In genomic region chr7:93189235-93189634, GRCh38 we compare ENCODE assay signal across 1 cellular context.
A peak's percentile ranks its signal among the peaks of the same experiment; 100 is the strongest.
TF ChIP-seq lines count a peak whose summit lies in the region.

No MANE protein-coding gene starts in this region.

TF ChIP-seq in HepG2, 621 proteins besides CTCF, POLR2A, EP300 and RAD21:
- TF ChIP-seq ZFY (CRISPR knock-in tag; IDR thresholded peaks at IDR 0.05) (no peak), CBX1 (IDR thresholded peaks at IDR 0.05; ENCODE audit: low read depth) (no peak), ZNF576 (CRISPR knock-in tag; IDR thresholded peaks at IDR 0.05) (no peak), GTF2F1 (IDR thresholded peaks at IDR 0.05; ENCODE audit: low read length) (no peak), JUNB (CRISPR knock-in tag; IDR thresholded peaks at IDR 0.05; ENCODE audit: borderline replicate concordance) (no peak), ARHGAP35 (CRISPR knock-in tag; IDR thresholded peaks at IDR 0.05; ENCODE audit: borderline replicate concordance) (no peak), MAFF (IDR thresholded peaks at IDR 0.05; ENCODE audit: low read depth, low read length) (peak; percentile 69), MAFK (conservative IDR thresholded peaks at IDR 0.05 in 1 of 2, IDR thresholded peaks at IDR 0.05 in 1 of 2; ENCODE audit: low read length in 2 of 2) (peak; percentile 48 to 74), SP2 (CRISPR knock-in tag; IDR thresholded peaks at IDR 0.05) (no peak), TMF1 (CRISPR knock-in tag; IDR thresholded peaks at IDR 0.05; ENCODE audit: low read depth) (no peak), ZBTB40 (IDR thresholded peaks at IDR 0.05) (no peak), ZBTB40 (CRISPR knock-in tag; IDR thresholded peaks at IDR 0.05) (no peak)
